In the genomic region with DNA sequence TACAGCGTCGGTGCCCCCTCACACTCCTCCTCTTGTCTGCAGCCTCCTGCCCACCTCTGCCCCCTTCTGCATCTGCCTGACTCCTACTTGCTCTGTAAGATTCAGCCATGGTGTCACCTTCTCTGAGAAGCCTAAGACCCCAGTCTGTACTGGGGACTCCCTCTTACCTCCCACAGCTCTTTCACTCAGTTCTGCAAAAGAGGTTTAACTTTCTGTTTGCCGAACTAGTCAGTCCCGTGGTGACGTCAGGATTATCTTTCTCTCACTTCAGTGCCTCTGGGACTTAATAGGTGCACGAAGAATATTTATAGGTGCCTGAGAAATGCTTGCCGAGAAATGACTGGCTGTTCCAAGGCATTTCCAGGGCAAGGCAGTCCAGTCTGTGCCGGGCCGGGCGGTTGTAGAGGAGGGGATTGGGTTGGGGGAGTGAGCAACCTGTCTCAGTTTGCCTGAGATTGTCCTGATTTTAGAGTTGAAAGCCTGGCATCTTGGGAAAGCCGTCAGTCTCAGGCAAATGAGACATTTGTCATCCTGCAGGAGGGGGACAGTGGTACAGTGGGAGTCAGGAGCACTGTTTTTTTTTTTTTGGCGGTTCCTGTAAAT, we compare ENCODE assay signal across 28 cellular contexts.
DNase-seq lines count a peak whose midpoint lies in the region; ATAC-seq, FAIRE-seq and TF ChIP-seq lines count a peak whose summit lies in the region.
"Had no signal": no experiment of that assay in that cellular context is flagged by ENCODE, and none has a peak within 500 bp of the region (broad histone marks: within the 10 kb centered on the region; RNA-seq: fewer than 3 reads in every experiment).

No MANE protein-coding gene starts in this region.

- H3K4me1 ChIP-seq in BLaER1 (peaks cover 36% of the 10 kb centered on the region), PC-9 (replicated peaks; ENCODE audit: insufficient read depth) (no peaks in the 10 kb centered on the region), kidney (ENCODE audit: control insufficient read depth in 1 of 2, insufficient read depth in 1 of 2, low read depth in 1 of 2, low read length in 2 of 2) (peaks cover 0 to 9% of the 10 kb centered on the region in 2 donors), subcutaneous abdominal adipose tissue (ENCODE audit: control insufficient read depth in 5 of 5, insufficient read depth in 5 of 5, low read length in 5 of 5) (peaks cover 9 to 35% (median 33%) of the 10 kb centered on the region in 5 donors)

- H3F3A ChIP-seq in PC-9 (ENCODE audit: insufficient read depth, low read depth): no peaks in the 10 kb centered on the region

- H3K27me3 ChIP-seq in BLaER1 (no peaks in the 10 kb centered on the region), PC-9 (ENCODE audit: insufficient read depth, low read depth) (peaks cover 78% of the 10 kb centered on the region), subcutaneous abdominal adipose tissue (ENCODE audit: control insufficient read depth in 5 of 5, insufficient read depth in 4 of 5, low read length in 5 of 5) (no peaks in the 10 kb centered on the region)

- no peaks in the 10 kb centered on the region for H3K9me2 ChIP-seq in PC-9 (ENCODE audit: insufficient read depth)

- no peak for FAIRE-seq in kidney (lab: Jason Lieb, UNC)
- FAIRE-seq: H54, RCC 7860 had no signal

- BruUV-seq in PC-9 (replicated peaks; lab: Mats Ljungman, UMichigan): no TSS peak

- H3K36me3 ChIP-seq in BLaER1 (no peaks in the 10 kb centered on the region), PC-9 (ENCODE audit: low read depth) (no peaks in the 10 kb centered on the region), kidney (ENCODE audit: control insufficient read depth in 1 of 2, insufficient read depth in 2 of 2, low read length in 2 of 2) (no peaks in the 10 kb centered on the region), subcutaneous abdominal adipose tissue (ENCODE audit: control insufficient read depth in 5 of 5, insufficient read depth in 5 of 5, low read length in 5 of 5) (no peaks in the 10 kb centered on the region)
- H3K36me3 ChIP-seq: heart left ventricle had no signal

- DNase-seq in PC-9 (no peak), kidney (peak; percentile 56), NCI-H1930 (lab: John Stamatoyannopoulos, UW) (no peak), cerebellar nuclear complex (lab: John Stamatoyannopoulos, UW) (no peak)
- DNase-seq in activated T-cell treated with anti-CD3 and anti-CD28 coated beads, Interleukin-2, amount 50 U/mL, for 1 hour: no peak
- DNase-seq: ACHN; activated CD4-positive, alpha-beta T cell treated with anti-CD3 and anti-CD28 coated beads for 4 hours; activated CD8-positive, alpha-beta memory T cell treated with anti-CD3 and anti-CD28 coated beads for 24 hours; activated gamma-delta T cell treated with Interleukin-2 at 50 U/mL for 16 hours; activated naive CD8-positive, alpha-beta T cell treated with anti-CD3 and anti-CD28 coated beads, Interleukin-2, amount 50 U/mL, for 24 hours; activated T-cell treated with anti-CD3 and anti-CD28 coated beads, Interleukin-2, amount 50 U/mL, for 24 hours; C1 segment of cervical spinal cord; DMS79 treated with DMSO at 0.1 percent for 48 hours; heart left ventricle; naive B cell; NCI-H2107; NCI-H510A; NK-92 treated with Interleukin-12 subunit alpha and Interleukin-12 subunit beta, amount 100 ng/mL, for 24 hours; retina; stimulated activated CD4-positive, alpha-beta T cell treated with anti-CD3 and anti-CD28 coated beads, Interleukin-4, amount 100 ng/mL, for 1 hour; trophoblast cell had no signal

- CTCF ChIA-PET in PC-9 (lab: Charles Lee): no interaction called here

- H4K20me1 ChIP-seq in BLaER1 (no peaks in the 10 kb centered on the region), PC-9 (ENCODE audit: insufficient read depth) (no peaks in the 10 kb centered on the region)

- H3K27ac ChIP-seq in BLaER1 (no peak overlapping the region), PC-9 (no peak overlapping the region), kidney (ENCODE audit: low read depth in 2 of 2, low read length in 2 of 2) (peak overlapping the region in 1 of 2 donors; percentile 75), subcutaneous abdominal adipose tissue (ENCODE audit: low read depth, low read length) (peak overlapping the region; percentile 25)
- H3K27ac ChIP-seq: SK-N-MC had no signal

- TF ChIP-seq CTCF in PC-9 (conservative IDR thresholded peaks at IDR 0.05) (no peak), kidney (IDR thresholded peaks at IDR 0.05; ENCODE audit: borderline replicate concordance, extremely low read depth, insufficient read depth) (no peak)

- POLR2A ChIA-PET in PC-9 (lab: Charles Lee; ENCODE audit: unreplicated experiment): no interaction called here

- H3K79me2 ChIP-seq in PC-9 (ENCODE audit: low read depth): no peaks in the 10 kb centered on the region

- no peak overlapping the region for H3K9ac ChIP-seq in BLaER1
- no peak overlapping the region for H3K9ac ChIP-seq in kidney (ENCODE audit: low read length in 2 of 2)
- no peak overlapping the region for H3K9ac ChIP-seq in subcutaneous abdominal adipose tissue (ENCODE audit: low read length in 5 of 5)

- H2AFZ ChIP-seq in PC-9: 0 out of 2 replicates have a peak overlapping the region, but pooled peaks have one; percentile 41

- intact Hi-C loops in PC-9 (cut with micrococcal nuclease; ENCODE audit: unreplicated experiment): no loop called here
- intact Hi-C loops in kidney (cut with DNase I): no loop called here

- no peak overlapping the region for H3K4me3 ChIP-seq in BLaER1
- H3K4me3 ChIP-seq in PC-9: no peak overlapping the region
- H3K4me3 ChIP-seq in kidney (ENCODE audit: low read length in 2 of 2): no peak overlapping the region
- H3K4me3 ChIP-seq in subcutaneous abdominal adipose tissue (ENCODE audit: low read depth in 1 of 5, low read length in 5 of 5): no peak overlapping the region
- H3K4me3 ChIP-seq: SK-N-MC had no signal

- H3K9me3 ChIP-seq in BLaER1: no peaks in the 10 kb centered on the region
- H3K9me3 ChIP-seq in PC-9 (ENCODE audit: insufficient read depth, low read depth): no peaks in the 10 kb centered on the region
- H3K9me3 ChIP-seq in kidney (ENCODE audit: control insufficient read depth in 1 of 2, low read length in 2 of 2): no peaks in the 10 kb centered on the region
- no peaks in the 10 kb centered on the region for H3K9me3 ChIP-seq in subcutaneous abdominal adipose tissue (ENCODE audit: control insufficient read depth in 5 of 5, low read length in 5 of 5)
- H3K9me3 ChIP-seq: heart left ventricle had no signal

- H3K4me2 ChIP-seq in BLaER1: peak overlapping the region; percentile 70
- peak overlapping the region; percentile 30; the same call in 1 of the 2 replicates for H3K4me2 ChIP-seq in PC-9

- no peak for ATAC-seq in HG02798 (IDR thresholded peaks at IDR 0.05; ENCODE audit: poor library complexity, unreplicated experiment)
- ATAC-seq: activated naive CD8-positive, alpha-beta T cell treated with anti-CD3 and anti-CD28 coated beads, Interleukin-2, amount 50 U/mL, for 24 hours; stimulated activated memory B cell treated with anti-CD40 and anti-IgM and Interleukin-4, amounts not matched to agents 10 μg/mL and 1 μg/mL and 100 μg/mL, for 72 hours had no signal
